21 cellular contexts compared by ENCODE assay signal in the genomic region with DNA sequence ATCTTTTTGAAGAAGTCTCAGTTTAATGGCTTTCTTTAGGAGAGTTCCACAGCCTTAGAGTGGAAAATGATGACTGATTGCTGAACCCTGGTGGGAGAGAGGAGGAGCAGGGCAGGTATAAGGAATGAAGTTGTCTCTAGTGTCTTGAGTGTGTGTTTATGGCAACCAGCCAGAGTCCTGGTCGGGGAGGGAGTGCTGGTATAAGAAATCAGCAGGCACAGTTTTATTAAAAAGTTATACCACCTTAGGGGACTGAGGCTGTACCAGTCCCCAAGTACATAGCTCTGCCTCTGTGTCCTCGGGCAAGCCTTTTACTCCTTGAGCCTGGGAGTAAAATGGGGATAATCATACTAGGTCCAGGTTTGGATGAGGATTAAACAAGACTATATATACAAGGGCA. TPM values are rescaled to one million over a fixed set of nuclear protein-coding genes. Genes with fewer than 3 reads are reported as not detected.
DNase-seq lines count a peak whose midpoint lies in the region; ATAC-seq and TF ChIP-seq lines count a peak whose summit lies in the region.
"Had no signal": no experiment of that assay in that cellular context is flagged by ENCODE, and none has a peak within 500 bp of the region (broad histone marks: within the 10 kb centered on the region; RNA-seq: fewer than 3 reads in every experiment).

No MANE protein-coding gene starts in this region.

- no peak for ATAC-seq in T-helper 17 cell
- ATAC-seq: A549 had no signal

- H3K4me2 ChIP-seq in osteoblast (ENCODE audit: insufficient read depth, low read length) = no peak overlapping the region
- H3K4me2 ChIP-seq: A549 had no signal

- TF ChIP-seq CTCF in esophagus muscularis mucosa (IDR thresholded peaks at IDR 0.05) (no peak), osteoblast (IDR thresholded peaks at IDR 0.05; ENCODE audit: extremely low read depth, low read depth, low read length) (no peak), MCF 10A (IDR thresholded peaks at IDR 0.05; ENCODE audit: unreplicated experiment) (no peak)

- H3K9me3 Mint-ChIP-seq in MCF 10A (ENCODE audit: unreplicated experiment) = no peaks in the 10 kb centered on the region
- H3K9me3 Mint-ChIP-seq: CD4-positive, alpha-beta memory T cell; HFFc6 had no signal

- no peak for TF ChIP-seq POLR2A in esophagus muscularis mucosa (IDR thresholded peaks at IDR 0.05; ENCODE audit: low read depth)

- intact Hi-C loops in esophagus muscularis mucosa (cut with DNase I) (no loop called here), MCF 10A (cut with micrococcal nuclease) (no loop called here)

- BruUV-seq in MCF 10A (replicated peaks; lab: Mats Ljungman, UMichigan) = no TSS peak

- H3K4me1 ChIP-seq in esophagus muscularis mucosa (no peaks in the 10 kb centered on the region), osteoblast (ENCODE audit: insufficient read depth, low read length) (no peaks in the 10 kb centered on the region)
- H3K4me1 ChIP-seq: A549, BE2C, HAP-1 had no signal

- H2AFZ ChIP-seq in osteoblast (ENCODE audit: low read length) = no peak overlapping the region

- POLR2A ChIA-PET in MCF 10A (lab: Yijun Ruan, JAX) = interaction anchor here (0.5 kb wide), 1 partner anchor 114 kb away, joined by 3 read pairs; no protein-coding TSS in a partner anchor

- no peaks in the 10 kb centered on the region for H4K20me1 ChIP-seq in osteoblast (ENCODE audit: insufficient read depth, low read length)
- H4K20me1 ChIP-seq: BLaER1 treated with 17β-estradiol and CSF1 and Interleukin-3, amounts not matched to agents 10 nM and 100 nM had no signal

- H3K9me3 ChIP-seq in T-helper 17 cell (ENCODE audit: control insufficient read depth, low read length, poor library complexity, severe bottlenecking) (no peaks in the 10 kb centered on the region), esophagus muscularis mucosa (no peaks in the 10 kb centered on the region), osteoblast (ENCODE audit: low read depth, low read length) (no peaks in the 10 kb centered on the region)
- H3K9me3 ChIP-seq: A549; BE2C; BLaER1 treated with 17β-estradiol and CSF1 and Interleukin-3, amounts not matched to agents 10 nM and 100 nM; HAP-1 had no signal

- H3K27me3 ChIP-seq in esophagus muscularis mucosa (no peaks in the 10 kb centered on the region), osteoblast (ENCODE audit: insufficient read depth, low read length) (no peaks in the 10 kb centered on the region)
- H3K27me3 ChIP-seq: BE2C; BLaER1 treated with 17β-estradiol and CSF1 and Interleukin-3, amounts not matched to agents 10 nM and 100 nM had no signal

- DNase-seq in activated CD8-positive, alpha-beta memory T cell treated with anti-CD3 and anti-CD28 coated beads, Interleukin-2, amount 50 U/mL, for 48 hours = peak; percentile 29
- DNase-seq in activated CD8-positive, alpha-beta memory T cell treated with anti-CD3 and anti-CD28 coated beads, Interleukin-2, amount 50 U/mL, for 4 hours = no peak
- no peak for DNase-seq in T-helper 17 cell
- DNase-seq in esophagus muscularis mucosa (ENCODE audit: extremely low spot score) = peak; percentile 74
- DNase-seq in osteoblast (ENCODE audit: insufficient read length, low spot score, missing footprints) = peak; percentile 73
- no peak for DNase-seq in NCI-H187 (lab: John Stamatoyannopoulos, UW)
- DNase-seq in NOMO-1 treated with DMSO at 0.1 percent for 48 hours (lab: John Stamatoyannopoulos, UW; ENCODE audit: unreplicated experiment) = no peak
- no peak for DNase-seq in MCF 10A (ENCODE audit: unreplicated experiment)
- DNase-seq: 8988T; ACHN; BE2C; Calu3; CD4-positive, alpha-beta memory T cell; COR-L47; DMS53; DND-41; GOT3; HFFc6 had no signal

- peak overlapping the region; percentile 34 for H3K27ac Mint-ChIP-seq in T-helper 17 cell
- no peak overlapping the region for H3K27ac Mint-ChIP-seq in MCF 10A (ENCODE audit: low read depth, unreplicated experiment)
- H3K27ac Mint-ChIP-seq: HFFc6 had no signal

- H3K4me3 Mint-ChIP-seq in T-helper 17 cell = no peak overlapping the region
- H3K4me3 Mint-ChIP-seq in MCF 10A (ENCODE audit: unreplicated experiment) = no peak overlapping the region
- H3K4me3 Mint-ChIP-seq: CD4-positive, alpha-beta memory T cell; HFFc6 had no signal

- H3K27me3 Mint-ChIP-seq in T-helper 17 cell = peaks cover 30% of the 10 kb centered on the region
- peaks cover 12% of the 10 kb centered on the region for H3K27me3 Mint-ChIP-seq in MCF 10A (ENCODE audit: insufficient read depth, unreplicated experiment)

- H3K4me1 Mint-ChIP-seq in T-helper 17 cell = peaks cover 7% of the 10 kb centered on the region
- H3K4me1 Mint-ChIP-seq in MCF 10A (ENCODE audit: insufficient read depth, unreplicated experiment) = no peaks in the 10 kb centered on the region

- no peak overlapping the region for H3K4me3 ChIP-seq in esophagus muscularis mucosa
- H3K4me3 ChIP-seq in osteoblast (ENCODE audit: insufficient read depth, low read length) = no peak overlapping the region
- H3K4me3 ChIP-seq: A549; BLaER1 treated with 17β-estradiol and CSF1 and Interleukin-3, amounts not matched to agents 10 nM and 100 nM; HAP-1 had no signal

- WGBS in esophagus muscularis mucosa = 67% methylated on average over 2 of the region's 2 CpGs

- no peak overlapping the region for H3K27ac ChIP-seq in esophagus muscularis mucosa (replicated peaks in 1 of 4)
- no peak overlapping the region for H3K27ac ChIP-seq in osteoblast (ENCODE audit: low read depth, low read length)
- H3K27ac ChIP-seq: A549 had no signal

- H3K36me3 Mint-ChIP-seq in T-helper 17 cell (ENCODE audit: low read depth) (no peaks in the 10 kb centered on the region), MCF 10A (ENCODE audit: insufficient read depth, unreplicated experiment) (no peaks in the 10 kb centered on the region)
- H3K36me3 Mint-ChIP-seq: CD4-positive, alpha-beta memory T cell had no signal

- CTCF ChIA-PET in MCF 10A (lab: Yijun Ruan, JAX) = interaction anchor here (1.9 kb wide), 1 partner anchor 15 kb away, joined by 4 read pairs; no protein-coding TSS in a partner anchor

- H3K36me3 ChIP-seq in esophagus muscularis mucosa (no peaks in the 10 kb centered on the region), osteoblast (ENCODE audit: insufficient read depth, low read length) (no peaks in the 10 kb centered on the region)
- H3K36me3 ChIP-seq: BE2C; BLaER1 treated with 17β-estradiol and CSF1 and Interleukin-3, amounts not matched to agents 10 nM and 100 nM; HAP-1 had no signal

- no peak for TF ChIP-seq EP300 in esophagus muscularis mucosa (IDR thresholded peaks at IDR 0.05)

- H3K79me2 ChIP-seq in osteoblast (ENCODE audit: insufficient read depth, low read length) = no peaks in the 10 kb centered on the region

RNA-seq across cellular contexts. Expression of gene SLC22A14, which starts 29.8 kb away (rescaled TPM):
- total RNA-seq in T-helper 17 cell (under 1 TPM in 1 of 2 donors, not detected in 1; 0.23 TPM), esophagus muscularis mucosa (under 1 TPM in 1 of 4 donors, not detected in 3; 0.23 TPM), osteoblast (0.29 and 0.36 TPM in 2 replicates), MCF 10A (2022) (0.44 and 0.64 TPM in 2 replicates)
- total RNA-seq: CD4-positive, alpha-beta memory T cell had no signal

RNA-seq across cellular contexts. Expression of gene XYLB, which starts 34.6 kb away (rescaled TPM):
- total RNA-seq in T-helper 17 cell (1 to 10 TPM in 1 of 2 donors, under 1 TPM in 1; 0.75 to 2.8 TPM), esophagus muscularis mucosa (1 to 10 TPM in 2 of 4 donors, under 1 TPM in 2; 0.65 to 2.5 (median 1.2) TPM), osteoblast (10.1 and 12.4 TPM in 2 replicates), MCF 10A (2022) (4.4 and 6.6 TPM in 2 replicates)

RNA-seq across cellular contexts. Expression of gene SLC22A13, which starts 46.3 kb away (rescaled TPM):
- under 1 TPM; 0.23 to 0.32 TPM for total RNA-seq in T-helper 17 cell
- under 1 TPM in 2 of 4 donors, not detected in 2; 0.17 to 0.29 TPM for total RNA-seq in esophagus muscularis mucosa
- total RNA-seq in osteoblast = 0.29 and 0.36 TPM in 2 replicates
- total RNA-seq in MCF 10A (2022) = 1.7 and 1.9 TPM in 2 replicates

Comparison
In these comparisons a context has a peak if more than half of its experiments do, and no peak if none do; other contexts are left out.
1. DNase-seq: peak in activated CD8-positive, alpha-beta memory T cell treated with anti-CD3 and anti-CD28 coated beads, Interleukin-2, amount 50 U/mL, for 48 hours (single experiment), esophagus muscularis mucosa (single experiment) and osteoblast (single experiment); none in activated CD8-positive, alpha-beta memory T cell treated with anti-CD3 and anti-CD28 coated beads, Interleukin-2, amount 50 U/mL, for 4 hours (single experiment), T-helper 17 cell (0 of 3), NCI-H187 (0 of 2), NOMO-1 treated with DMSO at 0.1 percent for 48 hours (single experiment) and MCF 10A (single experiment).